ENCODE assay signal across 11 cellular contexts in the genomic region with DNA sequence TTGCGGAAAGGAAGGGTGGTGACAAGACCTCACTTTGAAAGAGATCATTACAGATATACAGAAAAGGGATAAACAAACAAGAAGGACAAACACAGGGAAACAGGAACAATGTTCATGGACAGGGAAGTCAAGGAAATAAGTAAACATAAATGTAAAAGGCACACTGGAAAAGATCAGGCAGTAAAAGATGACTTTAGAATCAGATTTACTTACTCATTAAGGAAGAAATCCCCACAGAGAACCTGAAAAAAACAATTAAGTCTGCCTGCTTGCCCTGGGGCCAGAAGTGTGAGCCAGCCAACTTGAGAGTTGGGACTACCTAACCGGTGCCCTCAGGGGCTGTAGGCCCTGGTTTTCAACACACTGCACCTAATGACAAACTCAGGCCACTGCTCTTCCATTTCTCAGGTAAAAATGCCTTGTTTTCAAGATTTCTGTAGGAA. TPM values are rescaled to one million over a fixed set of nuclear protein-coding genes. Genes with fewer than 3 reads are reported as not detected.
A peak's percentile ranks its signal among the peaks of the same experiment; 100 is the strongest.
DNase-seq lines count a peak whose midpoint lies in the region; ATAC-seq and TF ChIP-seq lines count a peak whose summit lies in the region.
"Had no signal": no experiment of that assay in that cellular context is flagged by ENCODE, and none has a peak within 500 bp of the region (broad histone marks: within the 10 kb centered on the region; RNA-seq: fewer than 3 reads in every experiment).

No MANE protein-coding gene starts in this region.

- TF ChIP-seq CTCF in 22Rv1 (IDR thresholded peaks at IDR 0.05) (no peak), liver (IDR thresholded peaks at IDR 0.05; ENCODE audit: low read depth, low read length, missing input control) (no peak)

- no peaks in the 10 kb centered on the region for H3K9me3 ChIP-seq in liver (ENCODE audit: control insufficient read depth in 4 of 4, low read length in 3 of 4)

- TF ChIP-seq RAD21 in liver (IDR thresholded peaks at IDR 0.05): peak in 1 of 2 donors; percentile 12

- no peak for ATAC-seq in GM19324 (IDR thresholded peaks at IDR 0.05; ENCODE audit: low FRiP score, unreplicated experiment)
- ATAC-seq in HG03521 (IDR thresholded peaks at IDR 0.05; ENCODE audit: unreplicated experiment): no peak
- ATAC-seq: activated naive CD4-positive, alpha-beta T cell treated with anti-CD3 and anti-CD28 coated beads, Interleukin-2, amount 50 U/mL, for 72 hours; foreskin keratinocyte had no signal

- H3K36me3 ChIP-seq in liver (ENCODE audit: control insufficient read depth in 4 of 4, insufficient read depth in 3 of 4, low read depth in 1 of 4, low read length in 3 of 4): no peaks in the 10 kb centered on the region

- H3K4me3 ChIP-seq in GM08714 (ENCODE audit: low read length) (peak overlapping the region; percentile 62; the same call in 1 of the 2 replicates), liver (ENCODE audit: low read depth in 1 of 3, low read length in 3 of 3) (peak overlapping the region; percentile 80 to 96 (median 93))

- peak overlapping the region; percentile 67 to 83 for H3K9ac ChIP-seq in liver (ENCODE audit: low read depth in 1 of 2, low read length in 2 of 2)

- peaks cover 9 to 67% (median 52%) of the 10 kb centered on the region in 4 donors for H3K4me1 ChIP-seq in liver (ENCODE audit: control insufficient read depth in 4 of 4, insufficient read depth in 4 of 4, low read length in 3 of 4)

- H3K27ac ChIP-seq in 22Rv1: peak overlapping the region; percentile 4; the same call in 1 of the 2 replicates
- H3K27ac ChIP-seq in liver (ENCODE audit: low read depth in 1 of 2, low read length in 2 of 2): peak overlapping the region; percentile 91 to 95
- H3K27ac ChIP-seq: foreskin keratinocyte had no signal

- peak; percentile 52 for DNase-seq in activated CD8-positive, alpha-beta memory T cell treated with anti-CD3 and anti-CD28 coated beads, Interleukin-2, amount 50 U/mL, for 48 hours
- no peak for DNase-seq in NCI-H2196 treated with DMSO at 0.1 percent for 48 hours (lab: John Stamatoyannopoulos, UW; ENCODE audit: unreplicated experiment)
- DNase-seq in activated gamma-delta T cell (lab: John Stamatoyannopoulos, UW): no peak
- DNase-seq: foreskin keratinocyte had no signal

- 50% methylated on average over 2 of the region's 2 CpGs for WGBS in liver

- H3K27me3 ChIP-seq in liver (ENCODE audit: control insufficient read depth in 4 of 4, insufficient read depth in 4 of 4, low read length in 3 of 4): no peaks in the 10 kb centered on the region
- H3K27me3 ChIP-seq: foreskin keratinocyte had no signal

TF ChIP-seq in liver, 16 proteins besides CTCF, POLR2A, EP300 and RAD21:
- TF ChIP-seq GABPA (IDR thresholded peaks at IDR 0.05 in 1 of 2, conservative IDR thresholded peaks at IDR 0.05 in 1 of 2) (no peak), TAF1 (conservative IDR thresholded peaks at IDR 0.05) (peak; percentile 17), ATF3 (IDR thresholded peaks at IDR 0.05) (no peak), MAX (IDR thresholded peaks at IDR 0.05) (peak; percentile 55), ZBTB33 (IDR thresholded peaks at IDR 0.05) (peak; percentile 49), SP1 (IDR thresholded peaks at IDR 0.05) (peak; percentile 24), HNF4A (conservative IDR thresholded peaks at IDR 0.05) (peak in 1 of 2 donors; percentile 24)
- TF ChIP-seq, protein P1, sequence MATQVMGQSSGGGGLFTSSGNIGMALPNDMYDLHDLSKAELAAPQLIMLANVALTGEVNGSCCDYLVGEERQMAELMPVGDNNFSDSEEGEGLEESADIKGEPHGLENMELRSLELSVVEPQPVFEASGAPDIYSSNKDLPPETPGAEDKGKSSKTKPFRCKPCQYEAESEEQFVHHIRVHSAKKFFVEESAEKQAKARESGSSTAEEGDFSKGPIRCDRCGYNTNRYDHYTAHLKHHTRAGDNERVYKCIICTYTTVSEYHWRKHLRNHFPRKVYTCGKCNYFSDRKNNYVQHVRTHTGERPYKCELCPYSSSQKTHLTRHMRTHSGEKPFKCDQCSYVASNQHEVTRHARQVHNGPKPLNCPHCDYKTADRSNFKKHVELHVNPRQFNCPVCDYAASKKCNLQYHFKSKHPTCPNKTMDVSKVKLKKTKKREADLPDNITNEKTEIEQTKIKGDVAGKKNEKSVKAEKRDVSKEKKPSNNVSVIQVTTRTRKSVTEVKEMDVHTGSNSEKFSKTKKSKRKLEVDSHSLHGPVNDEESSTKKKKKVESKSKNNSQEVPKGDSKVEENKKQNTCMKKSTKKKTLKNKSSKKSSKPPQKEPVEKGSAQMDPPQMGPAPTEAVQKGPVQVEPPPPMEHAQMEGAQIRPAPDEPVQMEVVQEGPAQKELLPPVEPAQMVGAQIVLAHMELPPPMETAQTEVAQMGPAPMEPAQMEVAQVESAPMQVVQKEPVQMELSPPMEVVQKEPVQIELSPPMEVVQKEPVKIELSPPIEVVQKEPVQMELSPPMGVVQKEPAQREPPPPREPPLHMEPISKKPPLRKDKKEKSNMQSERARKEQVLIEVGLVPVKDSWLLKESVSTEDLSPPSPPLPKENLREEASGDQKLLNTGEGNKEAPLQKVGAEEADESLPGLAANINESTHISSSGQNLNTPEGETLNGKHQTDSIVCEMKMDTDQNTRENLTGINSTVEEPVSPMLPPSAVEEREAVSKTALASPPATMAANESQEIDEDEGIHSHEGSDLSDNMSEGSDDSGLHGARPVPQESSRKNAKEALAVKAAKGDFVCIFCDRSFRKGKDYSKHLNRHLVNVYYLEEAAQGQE (IDR thresholded peaks at IDR 0.05): no peak

RNA-seq across cellular contexts. Expression of gene APMAP, which starts 1.7 kb away (rescaled TPM):
- 100 to 1,000 TPM; 132 to 378 TPM for total RNA-seq in liver
- polyA plus RNA-seq in liver: 100 to 1,000 TPM; 210 to 257 TPM

RNA-seq across cellular contexts. Expression of gene CST7, which starts 41.8 kb away (rescaled TPM):
- 10 to 100 TPM in 1 of 2 donors, 1 to 10 TPM in 1; 1.8 to 15.1 TPM for total RNA-seq in liver
- 1 to 10 TPM; 1.5 to 3.7 TPM for polyA plus RNA-seq in liver
- total RNA-seq: foreskin keratinocyte, HT-29 had no signal
- polyA plus RNA-seq: foreskin keratinocyte had no signal
